1 cellular context compared by ENCODE assay signal in genomic region chr19:53088091-53088490, GRCh38.
TF ChIP-seq lines count a peak whose summit lies in the region.

No MANE protein-coding gene starts in this region.

TF ChIP-seq in IMR-90, 13 proteins besides CTCF, POLR2A, EP300 and RAD21:
- TF ChIP-seq RCOR1 (IDR thresholded peaks at IDR 0.05; ENCODE audit: insufficient replicate concordance, low read length) = no peak
- TF ChIP-seq, protein P1, sequence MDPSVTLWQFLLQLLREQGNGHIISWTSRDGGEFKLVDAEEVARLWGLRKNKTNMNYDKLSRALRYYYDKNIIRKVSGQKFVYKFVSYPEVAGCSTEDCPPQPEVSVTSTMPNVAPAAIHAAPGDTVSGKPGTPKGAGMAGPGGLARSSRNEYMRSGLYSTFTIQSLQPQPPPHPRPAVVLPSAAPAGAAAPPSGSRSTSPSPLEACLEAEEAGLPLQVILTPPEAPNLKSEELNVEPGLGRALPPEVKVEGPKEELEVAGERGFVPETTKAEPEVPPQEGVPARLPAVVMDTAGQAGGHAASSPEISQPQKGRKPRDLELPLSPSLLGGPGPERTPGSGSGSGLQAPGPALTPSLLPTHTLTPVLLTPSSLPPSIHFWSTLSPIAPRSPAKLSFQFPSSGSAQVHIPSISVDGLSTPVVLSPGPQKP (IDR thresholded peaks at IDR 0.05; ENCODE audit: borderline replicate concordance, low read depth, low read length) = no peak
- TF ChIP-seq MAZ (IDR thresholded peaks at IDR 0.05; ENCODE audit: borderline replicate concordance, low read depth, low read length) = no peak
- TF ChIP-seq MXI1 (IDR thresholded peaks at IDR 0.05; ENCODE audit: borderline replicate concordance, low read depth, low read length) = no peak
- no peak for TF ChIP-seq CHD1 (IDR thresholded peaks at IDR 0.05; ENCODE audit: low read depth, low read length)
- TF ChIP-seq USF2 (IDR thresholded peaks at IDR 0.05; ENCODE audit: low read depth, low read length) = no peak
- no peak for TF ChIP-seq NFE2L2 (IDR thresholded peaks at IDR 0.05; ENCODE audit: low read depth, low read length)
- no peak for TF ChIP-seq MAFK (IDR thresholded peaks at IDR 0.05; ENCODE audit: low read depth, low read length)
- no peak for TF ChIP-seq CEBPB (IDR thresholded peaks at IDR 0.05; ENCODE audit: low read depth, low read length)
- TF ChIP-seq SMC3 (IDR thresholded peaks at IDR 0.05; ENCODE audit: low read depth, low read length) = no peak
- no peak for TF ChIP-seq RFX5 (IDR thresholded peaks at IDR 0.05; ENCODE audit: low read depth, low read length)
- no peak for TF ChIP-seq FOS (IDR thresholded peaks at IDR 0.05; ENCODE audit: low read depth, low read length)
- TF ChIP-seq BHLHE40 (IDR thresholded peaks at IDR 0.05; ENCODE audit: low read depth, low read length) = no peak
TF ChIP-seq in IMR-90: peak in this region for 0.
